Comparison of ENCODE assay signal across 8 cellular contexts in the genomic region with DNA sequence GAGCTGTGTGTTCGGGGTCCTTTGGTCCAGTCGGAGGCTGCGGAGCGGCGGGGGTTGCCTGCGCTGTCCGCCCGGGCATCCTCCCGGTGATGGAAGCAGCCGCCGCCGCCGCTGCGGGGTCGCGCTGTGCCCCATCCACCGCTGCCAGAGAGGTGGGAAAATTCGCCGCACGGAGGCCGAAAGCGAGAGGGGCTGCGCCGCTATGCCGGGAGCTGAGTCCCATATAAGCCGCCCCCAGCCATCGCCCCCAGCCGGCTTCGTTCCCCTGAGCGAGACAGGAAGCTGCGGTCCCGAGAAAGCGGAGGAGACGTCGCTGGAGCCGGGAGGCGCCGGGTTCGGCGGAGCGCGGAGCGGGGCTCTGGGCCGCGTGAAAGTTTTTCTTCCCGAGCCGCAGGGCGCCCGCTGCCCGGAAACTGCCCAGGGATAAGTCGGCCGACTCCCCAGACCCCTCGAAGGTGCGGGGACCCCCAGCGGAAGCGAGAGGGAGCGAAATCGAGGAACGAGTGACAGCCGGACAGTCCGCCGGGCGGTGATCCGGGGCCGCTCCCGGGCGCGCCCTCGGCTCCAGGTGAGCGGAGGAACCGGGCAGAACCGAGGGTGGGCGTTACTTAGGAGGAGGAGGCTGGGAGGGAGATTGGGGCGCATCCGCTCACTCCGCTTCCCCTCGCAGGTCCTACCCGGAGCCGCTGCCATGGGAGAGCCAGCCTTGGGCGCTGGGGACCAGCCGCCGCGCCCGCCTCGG. TPM values are rescaled to one million over a fixed set of nuclear protein-coding genes. Genes with fewer than 3 reads are reported as not detected.
A peak's percentile ranks its signal among the peaks of the same experiment; 100 is the strongest.
DNase-seq lines count a peak whose midpoint lies in the region; ATAC-seq, FAIRE-seq and TF ChIP-seq lines count a peak whose summit lies in the region.

No MANE protein-coding gene starts in this region.

- H3K4me1 ChIP-seq in OCI-LY7 (ENCODE audit: insufficient read depth, low read length, poor library complexity, severe bottlenecking) = peaks cover 22% of the 10 kb centered on the region
- peaks cover 0 to 18% of the 10 kb centered on the region in 2 donors for H3K4me1 ChIP-seq in right atrium auricular region

- no peak for FAIRE-seq in GM18507 (lab: Jason Lieb, UNC)

- peak overlapping the region; percentile 95 for H3K4me2 ChIP-seq in OCI-LY7 (ENCODE audit: low read length)

- TF ChIP-seq CTCF in OCI-LY7 (conservative IDR thresholded peaks at IDR 0.05; ENCODE audit: low read length) (0 out of 2 replicates have a peak, but pooled peaks have one; percentile 17), right atrium auricular region (IDR thresholded peaks at IDR 0.05) (no peak)

- H4K20me1 ChIP-seq in OCI-LY7 (ENCODE audit: insufficient read depth, low read length) = no peaks in the 10 kb centered on the region

- no TSS peak for BruUV-seq in OCI-LY7 (replicated peaks; lab: Mats Ljungman, UMichigan)

- no peaks in the 10 kb centered on the region for H3K9me3 Mint-ChIP-seq in activated naive CD4-positive, alpha-beta T cell treated with anti-CD3 and anti-CD28 coated beads, Interleukin-2, amount 50 U/mL, for 72 hours

- ATAC-seq in HG02759 (IDR thresholded peaks at IDR 0.05; ENCODE audit: unreplicated experiment) (peak; percentile 11), sciatic nerve (peak; percentile 20)
- peak; percentile 21 to 29 for ATAC-seq in activated naive CD4-positive, alpha-beta T cell treated with anti-CD3 and anti-CD28 coated beads, Interleukin-2, amount 50 U/mL, for 72 hours

- H2AFZ ChIP-seq in OCI-LY7 (ENCODE audit: low read length) = peak overlapping the region; percentile 78

- peak overlapping the region; percentile 72 for H3K4me3 ChIP-seq in OCI-LY7 (ENCODE audit: low read depth, low read length, poor library complexity, severe bottlenecking)
- H3K4me3 ChIP-seq in right atrium auricular region = peak overlapping the region; percentile 54 to 74

- intact Hi-C loops in OCI-LY7 (cut with micrococcal nuclease; ENCODE audit: unreplicated experiment) = loop anchor here (1.0 to 5.0 kb wide), 3 partner anchors 38 to 101 kb away; no protein-coding TSS in a partner anchor
- intact Hi-C loops in sciatic nerve (cut with DNase I) = no loop called here

- POLR2A ChIA-PET in OCI-LY7 (lab: Charles Lee) = interaction anchor here (0.6 to 1.3 kb wide), 2 partner anchors 11 to 1154 kb away, joined by 3 to 4 read pairs; no protein-coding TSS in a partner anchor

- H3K79me2 ChIP-seq in OCI-LY7 (ENCODE audit: insufficient read depth, low read depth, low read length) = no peaks in the 10 kb centered on the region

- CTCF ChIA-PET in OCI-LY7 (lab: Charles Lee; ENCODE audit: unreplicated experiment) = no interaction called here

- H3K27ac ChIP-seq in OCI-LY7 (ENCODE audit: low read depth, low read length, poor library complexity, severe bottlenecking) = no peak overlapping the region
- peak overlapping the region; percentile 23 to 64 for H3K27ac ChIP-seq in right atrium auricular region

- no peaks in the 10 kb centered on the region for H3K9me2 ChIP-seq in OCI-LY7 (ENCODE audit: insufficient read depth, low read length)

- H3K9me3 ChIP-seq in OCI-LY7 (ENCODE audit: low read length) (no peaks in the 10 kb centered on the region), right atrium auricular region (no peaks in the 10 kb centered on the region)

- H3K27me3 ChIP-seq in right atrium auricular region = peaks cover 0 to 7% of the 10 kb centered on the region in 2 donors

- peaks cover 0 to 7% of the 10 kb centered on the region in 2 donors for H3K36me3 Mint-ChIP-seq in activated naive CD4-positive, alpha-beta T cell treated with anti-CD3 and anti-CD28 coated beads, Interleukin-2, amount 50 U/mL, for 72 hours

- no peaks in the 10 kb centered on the region for H3K36me3 ChIP-seq in OCI-LY7 (ENCODE audit: insufficient read depth, low read length)
- H3K36me3 ChIP-seq in right atrium auricular region = no peaks in the 10 kb centered on the region

- peak; percentile 9 for DNase-seq in GM18507 (ENCODE audit: extremely low spot score, insufficient read length, low read depth)
- peak; percentile 21 for DNase-seq in OCI-LY7 (ENCODE audit: low spot score)
- peak; percentile 48 to 65 for DNase-seq in activated naive CD4-positive, alpha-beta T cell treated with anti-CD3 and anti-CD28 coated beads, Interleukin-2, amount 50 U/mL, for 72 hours (ENCODE audit: low spot score in 2 of 2)
- DNase-seq in right atrium auricular region (ENCODE audit: low spot score) = no peak
- DNase-seq in sciatic nerve (ENCODE audit: low spot score) = no peak
- DNase-seq in NOMO-1 treated with dmso at 0.1 percent for 144 hours (lab: John Stamatoyannopoulos, UW; ENCODE audit: unreplicated experiment) = no peak
- no peak for DNase-seq in SHP77 treated with DMSO at 0.1 percent for 48 hours (lab: John Stamatoyannopoulos, UW)

- peak overlapping the region in 1 of 2 donors; percentile 83 for H3K27ac Mint-ChIP-seq in activated naive CD4-positive, alpha-beta T cell treated with anti-CD3 and anti-CD28 coated beads, Interleukin-2, amount 50 U/mL, for 72 hours

RNA-seq across cellular contexts. Expression of gene CHST2, which starts 0.6 kb away (rescaled TPM):
- total RNA-seq in OCI-LY7 (2014; rRNA removed; shearing (Covaris generic)) = 0.93 and 1.2 TPM in 2 replicates
- total RNA-seq in OCI-LY7 (2022) (1.1 and 1.2 TPM in 2 replicates), right atrium auricular region (1 to 10 TPM; 2.3 to 4.8 TPM), sciatic nerve (37.1 TPM)
- 1 to 10 TPM; 1.9 to 8.0 TPM for total RNA-seq in activated naive CD4-positive, alpha-beta T cell treated with anti-CD3 and anti-CD28 coated beads, Interleukin-2, amount 50 U/mL, for 72 hours

Comparison
In these comparisons a context has a peak if more than half of its experiments do, and no peak if none do; other contexts are left out.
1. DNase-seq: peak in GM18507 (single experiment), OCI-LY7 (single experiment) and activated naive CD4-positive, alpha-beta T cell treated with anti-CD3 and anti-CD28 coated beads, Interleukin-2, amount 50 U/mL, for 72 hours (2 of 2); none in right atrium auricular region (single experiment), sciatic nerve (single experiment), NOMO-1 treated with dmso at 0.1 percent for 144 hours (single experiment) and SHP77 treated with DMSO at 0.1 percent for 48 hours (single experiment).
2. Peak in every context shown above with its lines, with median percentiles within 50 percentile points of each other: ATAC-seq.